Comparison of ENCODE assay signal across 9 cellular contexts in the genomic region with DNA sequence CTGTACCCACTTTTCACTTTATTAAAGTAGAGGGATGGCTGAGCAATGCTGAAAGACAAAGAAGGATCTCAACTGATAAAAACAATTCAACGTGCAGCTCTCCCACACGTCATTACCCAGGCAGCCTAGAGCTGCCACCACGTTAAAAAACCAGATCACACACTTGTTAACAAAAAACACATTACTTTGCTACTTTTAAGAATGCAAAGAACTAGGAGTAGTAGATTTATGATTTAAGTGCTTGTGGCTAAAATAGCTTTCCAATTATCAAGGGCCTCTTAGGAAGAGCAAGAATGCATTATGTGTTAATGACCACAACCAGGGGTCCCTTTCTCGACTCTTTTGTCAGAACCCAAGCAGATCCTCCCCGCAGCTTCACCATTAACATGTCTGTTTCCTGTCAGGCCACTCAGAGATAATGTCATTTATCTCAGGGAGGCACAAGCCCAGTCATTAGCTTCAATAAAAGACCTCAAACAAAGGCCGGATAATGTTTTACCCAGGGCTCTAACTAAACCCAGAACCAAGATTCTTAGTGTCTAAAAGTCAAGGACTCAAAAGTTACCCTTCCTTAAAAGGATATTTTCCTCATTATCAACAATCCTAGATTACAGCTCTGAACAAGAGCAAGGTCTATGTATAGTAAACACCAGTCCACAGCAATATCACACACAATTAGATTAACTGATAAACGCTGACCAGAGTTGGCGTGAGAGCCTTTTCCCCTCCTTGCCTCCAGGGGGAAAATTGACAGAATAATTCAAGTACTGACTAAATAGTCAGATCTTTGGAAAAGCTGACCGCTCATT. TPM values are rescaled to one million over a fixed set of nuclear protein-coding genes. Genes with fewer than 3 reads are reported as not detected.
DNase-seq lines count a peak whose midpoint lies in the region; ATAC-seq, FAIRE-seq and TF ChIP-seq lines count a peak whose summit lies in the region.
"Had no signal": no experiment of that assay in that cellular context is flagged by ENCODE, and none has a peak within 500 bp of the region (broad histone marks: within the 10 kb centered on the region; RNA-seq: fewer than 3 reads in every experiment).

No MANE protein-coding gene starts in this region.

- H3K27ac Mint-ChIP-seq in endodermal cell (peak overlapping the region; percentile 90), osteocyte (ENCODE audit: unreplicated experiment) (peak overlapping the region; percentile 55)

- H3K9me3 ChIP-seq in endodermal cell (ENCODE audit: control insufficient read depth, low read length): peaks cover 9% of the 10 kb centered on the region

- peaks cover 32% of the 10 kb centered on the region for H3K4me1 ChIP-seq in endodermal cell (ENCODE audit: control insufficient read depth, insufficient read depth, low read length)

- no peak for DNase-seq in GM12892 (ENCODE audit: insufficient read length)
- DNase-seq in NCI-H2227 (lab: John Stamatoyannopoulos, UW; ENCODE audit: unreplicated experiment): peak; percentile 88
- peak; percentile 91 for DNase-seq in endodermal cell
- no peak for DNase-seq in osteocyte (ENCODE audit: extremely low spot score, unreplicated experiment)
- no peak for DNase-seq in frontal cortex (ENCODE audit: low spot score in 2 of 2)
- DNase-seq in H54 (ENCODE audit: insufficient read length, low spot score): no peak
- no peak for DNase-seq in midbrain (lab: John Stamatoyannopoulos, UW)
- DNase-seq: NCI-H1092 treated with DMSO at 0.1 percent for 48 hours had no signal

- H3K36me3 ChIP-seq in endodermal cell (ENCODE audit: control insufficient read depth, insufficient read depth, low read length): peaks cover 15% of the 10 kb centered on the region

- no peaks in the 10 kb centered on the region for H3K27me3 ChIP-seq in endodermal cell (ENCODE audit: control insufficient read depth, insufficient read depth, low read length, poor library complexity, severe bottlenecking)

- H3K9ac ChIP-seq in endodermal cell (ENCODE audit: extremely low read depth, low read length, poor library complexity, severe bottlenecking): peak overlapping the region; percentile 52

- 0 to 1% methylated on average over 3 to 9 of the region's 9 CpGs for WGBS in endodermal cell (ENCODE audit: insufficient coverage in 1 of 2, insufficient read length in 1 of 2), 2 experiments

- peak overlapping the region; percentile 82 for H3K27ac ChIP-seq in endodermal cell (ENCODE audit: low read depth, low read length)

- TF ChIP-seq CTCF in endodermal cell (conservative IDR thresholded peaks at IDR 0.05) (peak; percentile 74), osteocyte (IDR thresholded peaks at IDR 0.05) (peak; percentile 23)

- TF ChIP-seq POLR2A in GM12892 (IDR thresholded peaks at IDR 0.05; ENCODE audit: low read depth, low read length) (no peak), H54 (IDR thresholded peaks at IDR 0.05; ENCODE audit: low read depth, low read length) (no peak)

- no peak for ATAC-seq in HG03039 (IDR thresholded peaks at IDR 0.05; ENCODE audit: unreplicated experiment)

- H3K27me3 Mint-ChIP-seq in endodermal cell (ENCODE audit: insufficient read depth) (no peaks in the 10 kb centered on the region), osteocyte (ENCODE audit: unreplicated experiment) (no peaks in the 10 kb centered on the region)

- no peaks in the 10 kb centered on the region for H3K9me3 Mint-ChIP-seq in endodermal cell
- no peaks in the 10 kb centered on the region for H3K9me3 Mint-ChIP-seq in osteocyte (ENCODE audit: unreplicated experiment)

- peak overlapping the region; percentile 95 for H3K4me3 ChIP-seq in endodermal cell (ENCODE audit: low read length)

- FAIRE-seq in GM12892 (lab: Jason Lieb, UNC) (peak; percentile 44), frontal cortex (lab: Jason Lieb, UNC) (no peak), H54 (lab: Jason Lieb, UNC) (no peak)

- no peaks in the 10 kb centered on the region for H3K36me3 Mint-ChIP-seq in endodermal cell (ENCODE audit: low read depth)
- H3K36me3 Mint-ChIP-seq in osteocyte (ENCODE audit: unreplicated experiment): peaks cover 4% of the 10 kb centered on the region

- H3K4me1 Mint-ChIP-seq in endodermal cell (peaks cover 58% of the 10 kb centered on the region), osteocyte (ENCODE audit: unreplicated experiment) (peaks cover 12% of the 10 kb centered on the region)

- H3K4me3 Mint-ChIP-seq in endodermal cell (no peak overlapping the region), osteocyte (ENCODE audit: unreplicated experiment) (peak overlapping the region; percentile 49)

RNA-seq across cellular contexts. Expression of a gene that starts 7.5 kb away (rescaled TPM):
- polyA plus RNA-seq in GM12892 (2012; ENCODE audit: missing spikeins): 12.9 TPM
- total RNA-seq in endodermal cell: 100 to 1,000 TPM; 138 to 140 TPM
- polyA plus RNA-seq in endodermal cell (2013, experiment 1 of 2): 85.1 TPM
- polyA plus RNA-seq in endodermal cell (2013, experiment 2 of 2): 84.0 TPM
- 64.4 and 65.6 TPM in 2 replicates for total RNA-seq in osteocyte
- 106 TPM for total RNA-seq in frontal cortex

Comparison
In these comparisons a context has a peak if more than half of its experiments do, and no peak if none do; other contexts are left out.
1. DNase-seq: peak in NCI-H2227 (single experiment) and endodermal cell (single experiment); none in GM12892 (single experiment), osteocyte (single experiment), frontal cortex (0 of 2), H54 (single experiment) and midbrain (single experiment).